In genomic region chr21:36297938-36298572, GRCh38 we compare ENCODE assay signal across 8 cellular contexts. TPM values are rescaled to one million over a fixed set of nuclear protein-coding genes. Genes with fewer than 3 reads are reported as not detected.
DNase-seq lines count a peak whose midpoint lies in the region; ATAC-seq, FAIRE-seq and TF ChIP-seq lines count a peak whose summit lies in the region.

No MANE protein-coding gene starts in this region.

- H3K79me2 ChIP-seq in GM12878 (ENCODE audit: control insufficient read depth, insufficient read depth, low read length) = no peaks in the 10 kb centered on the region

- H3K4me2 ChIP-seq in GM12878 (ENCODE audit: control insufficient read depth, insufficient read depth) = peak overlapping the region; percentile 99

- H3K9me3 ChIP-seq in GM12878 (replicated peaks; ENCODE audit: control insufficient read depth, insufficient read depth, low read length) = peaks cover 2% of the 10 kb centered on the region; the same call in 1 of the 3 replicates

- peak; percentile 71 for DNase-seq in AG08395 (ENCODE audit: low spot score)
- peak; percentile 95 for DNase-seq in GM19239 (ENCODE audit: insufficient read length, low spot score)
- DNase-seq in GM12878 (ENCODE audit: low read depth, low spot score) = peak; percentile 85
- DNase-seq in mesothelial cell of epicardium (ENCODE audit: low spot score in 2 of 2, unreplicated experiment in 2 of 2) = no peak
- peak; percentile 57 for DNase-seq in stimulated activated naive CD8-positive, alpha-beta T cell treated with anti-CD3 and anti-CD28 coated beads, Interleukin-15, Interleukin-2, amounts not matched to agents 100 U/mL and 50 U/mL, for 24 hours
- no peak for DNase-seq in NCI-H1694 (lab: John Stamatoyannopoulos, UW)

- CTCF ChIA-PET in GM12878 (lab: Yijun Ruan, JAX) = interaction anchor here (0.7 to 2.2 kb wide), 8 partner anchors 10 to 43 kb away, joined by 3 to 6 read pairs (median 4); partner anchors contain the start of gene MORC3

- peak overlapping the region; percentile 86 for H3K27ac Mint-ChIP-seq in T-helper 1 cell treated with Interleukin-12 subunit alpha and Interleukin-12 subunit beta and Interleukin-4 antibody, amounts not matched to agents 30 μg/mL and 1 μg/mL, for 36 hours
- peak overlapping the region; percentile 53 for H3K27ac Mint-ChIP-seq in mesothelial cell of epicardium

- peak overlapping the region; percentile 92 for H2AFZ ChIP-seq in GM12878 (ENCODE audit: control insufficient read depth, low read depth, low read length)

- peak overlapping the region; percentile 70 for H3K4me3 Mint-ChIP-seq in T-helper 1 cell treated with Interleukin-12 subunit alpha and Interleukin-12 subunit beta and Interleukin-4 antibody, amounts not matched to agents 30 μg/mL and 1 μg/mL, for 36 hours
- no peak overlapping the region for H3K4me3 Mint-ChIP-seq in mesothelial cell of epicardium

- no peaks in the 10 kb centered on the region for H4K20me1 ChIP-seq in GM12878 (ENCODE audit: control insufficient read depth, insufficient read depth)

- peak overlapping the region; percentile 33; the same call in 1 of the 2 replicates for H3K4me3 ChIP-seq in GM12878

- no peak for TF ChIP-seq EP300 in GM12878 (IDR thresholded peaks at IDR 0.05; ENCODE audit: borderline replicate concordance in 1 of 2, control insufficient read depth in 1 of 2, low read depth in 2 of 2, low read length in 2 of 2)

- SMC1A ChIA-PET in GM12878 (lab: Charles Lee; ENCODE audit: uncharacterized antibody, unreplicated experiment) = interaction anchor here (0.7 to 5.2 kb wide), 8 partner anchors 9 to 62 kb away, joined by 3 to 28 read pairs (median 9); partner anchors contain the start of gene MORC3

- peak; percentile 69 for TF ChIP-seq POLR2A in GM12878 (IDR thresholded peaks at IDR 0.05; ENCODE audit: low read depth, low read length)

- no peaks in the 10 kb centered on the region for H3K27me3 ChIP-seq in GM12878 (replicated peaks in 1 of 2; ENCODE audit: control insufficient read depth in 2 of 2, insufficient read depth in 2 of 2, low read length in 1 of 2)

- RAD21 ChIA-PET in GM12878 (lab: Charles Lee; ENCODE audit: unreplicated experiment) = interaction anchor here (1.1 to 7.3 kb wide), 6 partner anchors 9 to 62 kb away, joined by 4 to 80 read pairs (median 10); partner anchors contain the start of gene MORC3

- in situ Hi-C loops in GM12878 (cut with MboI) = no loop called here

- no peak for TF ChIP-seq CTCF in GM12878 (IDR thresholded peaks at IDR 0.05 in 2 of 3, conservative IDR thresholded peaks at IDR 0.05 in 1 of 3; ENCODE audit: control insufficient read depth in 2 of 3, extremely low read depth in 1 of 3, insufficient read depth in 1 of 3, low read depth in 3 of 3, low read length in 3 of 3)
- TF ChIP-seq CTCF in mesothelial cell of epicardium (IDR thresholded peaks at IDR 0.05; ENCODE audit: unreplicated experiment) = no peak

- no peaks in the 10 kb centered on the region for H3K36me3 ChIP-seq in GM12878 (ENCODE audit: control insufficient read depth in 2 of 2, insufficient read depth in 2 of 2, low read length in 1 of 2)

- ATAC-seq in HG03378 (IDR thresholded peaks at IDR 0.05; ENCODE audit: unreplicated experiment) (peak; percentile 97), GM12878 (peak; percentile 99)
- ATAC-seq in stimulated activated naive CD8-positive, alpha-beta T cell treated with anti-CD3 and anti-CD28 coated beads, Interleukin-15, Interleukin-2, amounts not matched to agents 100 U/mL and 50 U/mL, for 24 hours = peak; percentile 99

- peak overlapping the region; percentile 94 for H3K27ac ChIP-seq in GM12878 (ENCODE audit: control insufficient read depth, insufficient read depth)

- POLR2A ChIA-PET in GM12878 (lab: Charles Lee) = interaction anchor here (0.6 to 6.0 kb wide), 10 partner anchors 8 to 43 kb away, joined by 3 to 56 read pairs (median 4); partner anchors contain the start of gene MORC3

- H3K4me1 Mint-ChIP-seq in T-helper 1 cell treated with Interleukin-12 subunit alpha and Interleukin-12 subunit beta and Interleukin-4 antibody, amounts not matched to agents 30 μg/mL and 1 μg/mL, for 36 hours (ENCODE audit: low read depth) = peaks cover 32% of the 10 kb centered on the region
- peaks cover 3% of the 10 kb centered on the region for H3K4me1 Mint-ChIP-seq in mesothelial cell of epicardium

- peaks cover 11% of the 10 kb centered on the region for H3K27me3 Mint-ChIP-seq in T-helper 1 cell treated with Interleukin-12 subunit alpha and Interleukin-12 subunit beta and Interleukin-4 antibody, amounts not matched to agents 30 μg/mL and 1 μg/mL, for 36 hours (ENCODE audit: low read depth)
- H3K27me3 Mint-ChIP-seq in mesothelial cell of epicardium (ENCODE audit: low read depth) = no peaks in the 10 kb centered on the region

- WGBS in GM12878 (ENCODE audit: insufficient coverage, insufficient replicate concordance, low lambda C conversion rate, missing lambda C conversion rate) = 4% methylated on average over 10 of the region's 10 CpGs

- peaks cover 32% of the 10 kb centered on the region for H3K4me1 ChIP-seq in GM12878 (ENCODE audit: control insufficient read depth, insufficient read depth, low read length)

- peak overlapping the region; percentile 75 for H3K9ac ChIP-seq in GM12878 (ENCODE audit: control insufficient read depth, insufficient read depth, low read length)

- H3K36me3 Mint-ChIP-seq in T-helper 1 cell treated with Interleukin-12 subunit alpha and Interleukin-12 subunit beta and Interleukin-4 antibody, amounts not matched to agents 30 μg/mL and 1 μg/mL, for 36 hours (ENCODE audit: low read depth) = peaks cover 12% of the 10 kb centered on the region
- peaks cover 4% of the 10 kb centered on the region for H3K36me3 Mint-ChIP-seq in mesothelial cell of epicardium

- TF ChIP-seq RAD21 in GM12878 (IDR thresholded peaks at IDR 0.05; ENCODE audit: insufficient read depth, low read depth, low read length) = no peak; the same call in 1 of the 2 replicates

- intact Hi-C loops in GM12878 (cut with micrococcal nuclease; ENCODE audit: unreplicated experiment) = no loop called here

- TSS peak; percentile 83 for BruUV-seq in GM12878 (replicated peaks; lab: Mats Ljungman, UMichigan)

- peak; percentile 98 for FAIRE-seq in GM19239 (lab: Jason Lieb, UNC)
- FAIRE-seq in GM12878 (lab: Jason Lieb, UNC) = peak; percentile 93

- H3K9me3 Mint-ChIP-seq in T-helper 1 cell treated with Interleukin-12 subunit alpha and Interleukin-12 subunit beta and Interleukin-4 antibody, amounts not matched to agents 30 μg/mL and 1 μg/mL, for 36 hours = no peaks in the 10 kb centered on the region
- H3K9me3 Mint-ChIP-seq in mesothelial cell of epicardium = no peaks in the 10 kb centered on the region

TF ChIP-seq in GM12878, 131 proteins besides CTCF, POLR2A, EP300 and RAD21 (continues in another document):
- TF ChIP-seq MEF2B (IDR thresholded peaks at IDR 0.05; ENCODE audit: partially characterized antibody, poor library complexity, severe bottlenecking) = no peak
- 0 out of 2 replicates have a peak, but pooled peaks have one; percentile 24 for TF ChIP-seq PKNOX1 (IDR thresholded peaks at IDR 0.05)
- TF ChIP-seq RELB (IDR thresholded peaks at IDR 0.05; ENCODE audit: low read depth) = peak; percentile 55; the same call in 1 of the 2 replicates
- TF ChIP-seq MAX (IDR thresholded peaks at IDR 0.05; ENCODE audit: low read depth, low read length) = no peak
- 0 out of 2 replicates have a peak, but pooled peaks have one; percentile 22 for TF ChIP-seq HDGF (IDR thresholded peaks at IDR 0.05)
- TF ChIP-seq LARP7 (IDR thresholded peaks at IDR 0.05) = no peak
- no peak; the same call in 1 of the 2 replicates for TF ChIP-seq ATF7 (IDR thresholded peaks at IDR 0.05; ENCODE audit: low read depth)

RNA-seq across cellular contexts. Expression of gene MORC3, which starts 21.9 kb away (rescaled TPM):
- total RNA-seq in GM12878 (2013; cell fraction: nucleolus; rRNA removed) = 132 and 142 TPM in 2 replicates
- 18.7 and 20.5 TPM in 2 replicates for total RNA-seq in GM12878 (2014; rRNA removed)
- total RNA-seq in GM12878 (2014; rRNA removed; fragmentation: Illumina TruSeq; extraction: Trizol) = 29.9 and 31.6 TPM in 2 replicates
- 15.8 and 16.2 TPM in 2 replicates for total RNA-seq in GM12878 (2021)
- 6.5 TPM for polyA plus RNA-seq in GM12878 (2011; ENCODE audit: low read depth)
- 22.6 and 40.2 TPM in 2 replicates for polyA plus RNA-seq in GM12878 (2011; rRNA removed)
- 5.8 and 7.3 TPM in 2 replicates for polyA plus RNA-seq in GM12878 (2011; cell fraction: cytosol; rRNA removed)
- polyA plus RNA-seq in GM12878 (2011; cell fraction: nucleus; rRNA removed) = 18.8 and 19.7 TPM in 2 replicates
- 9.3 and 15.2 TPM in 2 replicates for polyA plus RNA-seq in GM12878 (2012)
- 19.1 and 24.4 TPM in 2 replicates for polyA plus RNA-seq in GM12878 (2014; fragmentation: Illumina TruSeq; extraction: Trizol)
- polyA plus RNA-seq in GM12878 (2014; fragmentation: Nextera tagmentation; extraction: Ambion mirVana) = 1 to 10 TPM; 5.5 to 7.1 TPM
- polyA plus RNA-seq in GM12878 (2014; rRNA removed) = 13.1 and 16.8 TPM in 2 replicates
- polyA plus RNA-seq in GM12878 (2016; fragmentation: Nextera tagmentation; extraction: Ambion mirVana) = 10 to 100 TPM; 13.1 to 15.2 TPM
- polyA minus RNA-seq in GM12878 (2011; rRNA and poly(A)+ RNA removed) = 16.0 and 28.6 TPM in 2 replicates
- polyA minus RNA-seq in GM12878 (2011; cell fraction: cytosol; rRNA and poly(A)+ RNA removed) = 7.9 TPM in 2 replicates
- 17.8 and 22.4 TPM in 2 replicates for polyA minus RNA-seq in GM12878 (2011; cell fraction: nucleus; rRNA and poly(A)+ RNA removed)
- total RNA-seq in mesothelial cell of epicardium = 32.6 to 35.2 TPM (median 33.0 TPM) in 3 replicates

Comparison
In these comparisons a context has a peak if more than half of its experiments do, and no peak if none do; other contexts are left out.
1. DNase-seq: peak in AG08395 (single experiment), GM19239 (single experiment), GM12878 (single experiment) and stimulated activated naive CD8-positive, alpha-beta T cell treated with anti-CD3 and anti-CD28 coated beads, Interleukin-15, Interleukin-2, amounts not matched to agents 100 U/mL and 50 U/mL, for 24 hours (single experiment); none in mesothelial cell of epicardium (0 of 2) and NCI-H1694 (single experiment).
2. Peak in every context shown above with its lines, with median percentiles within 50 percentile points of each other: ATAC-seq.